1 cellular context compared by ENCODE assay signal in the genomic region with DNA sequence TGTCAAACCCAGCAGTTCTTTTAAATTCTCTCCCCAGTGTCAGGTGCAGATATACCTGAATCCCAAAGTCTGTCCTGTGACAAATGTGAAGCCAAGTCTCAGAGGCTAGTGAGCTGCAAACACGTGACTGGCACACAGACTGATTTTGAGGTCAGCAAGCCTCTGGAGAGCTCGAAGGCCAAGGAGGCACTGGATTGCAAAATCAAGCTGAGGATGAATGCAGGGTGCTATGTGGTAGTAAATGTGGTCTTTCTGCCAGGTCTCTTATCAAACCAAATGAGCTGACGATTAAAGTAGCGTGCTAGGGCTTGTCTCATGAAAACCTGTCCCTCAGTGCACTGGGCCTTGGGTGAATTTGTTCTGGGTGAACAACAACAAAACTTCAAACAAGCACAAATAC.
A peak's percentile ranks its signal among the peaks of the same experiment; 100 is the strongest.
TF ChIP-seq lines count a peak whose summit lies in the region.

No MANE protein-coding gene starts in this region.

TF ChIP-seq in K562, 482 proteins besides CTCF, POLR2A, EP300 and RAD21:
- no peak for TF ChIP-seq DACH1 (IDR thresholded peaks at IDR 0.05; ENCODE audit: partially characterized antibody)
- no peak for TF ChIP-seq MCM3 (IDR thresholded peaks at IDR 0.05)
- TF ChIP-seq BRCA1 (IDR thresholded peaks at IDR 0.05), result no peak
- TF ChIP-seq BRCA1 (CRISPR knock-in tag; IDR thresholded peaks at IDR 0.05), result 0 out of 2 replicates have a peak, but pooled peaks have one; percentile 26
- no peak for TF ChIP-seq ZNF217 (CRISPR knock-in tag; IDR thresholded peaks at IDR 0.05)
